Comparison of ENCODE assay signal across 26 cellular contexts in the genomic region with DNA sequence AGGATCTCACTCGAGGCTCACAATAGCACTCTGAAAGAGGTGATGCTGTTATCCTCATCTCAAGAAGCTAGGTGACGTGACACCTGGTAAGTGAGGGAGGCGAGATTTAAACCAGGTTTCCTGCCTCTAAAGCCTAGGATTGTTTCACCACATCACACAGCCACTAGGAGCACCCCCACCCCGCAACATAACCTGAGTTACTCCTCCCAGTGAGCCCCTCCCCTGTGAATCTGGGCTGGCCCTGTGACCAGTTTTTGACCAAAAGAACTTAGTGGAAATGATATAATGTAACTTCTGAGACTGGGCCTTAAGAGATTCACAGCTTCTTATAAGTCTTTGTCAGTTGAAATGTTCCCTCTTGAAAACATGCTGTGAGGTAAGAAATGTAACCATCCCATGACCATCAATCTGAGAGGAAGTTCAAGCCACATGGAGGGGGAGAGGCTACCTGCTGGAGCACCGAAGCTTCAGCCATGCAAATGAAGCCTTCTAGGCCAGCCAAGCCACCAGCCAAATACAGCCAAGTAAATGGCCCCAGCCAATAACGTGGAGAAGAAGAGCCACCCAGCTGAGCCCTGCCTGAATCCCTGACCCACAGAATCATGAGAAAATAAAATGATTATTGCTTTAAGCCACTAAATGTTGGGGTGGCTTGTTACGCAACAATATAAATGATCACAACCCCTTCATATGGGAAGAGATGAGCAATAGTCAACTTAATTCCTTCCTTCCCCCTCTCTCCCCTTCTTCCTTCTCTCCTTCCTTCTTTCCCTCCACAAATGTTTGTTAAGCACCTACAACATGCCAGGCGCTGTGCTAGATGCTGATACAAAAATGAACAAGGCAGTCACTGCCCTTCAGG.
"Had no signal": no experiment of that assay in that cellular context is flagged by ENCODE, and none has a peak within 500 bp of the region (broad histone marks: within the 10 kb centered on the region; RNA-seq: fewer than 3 reads in every experiment).

No MANE protein-coding gene starts in this region.

- H3K36me3 Mint-ChIP-seq: mesothelial cell of epicardium; natural killer cell treated with Interleukin-12 subunit alpha and Interleukin-12 subunit beta and Interleukin-15 and Interleukin-18, amount 100 ng/mL, for 72 hours; stimulated activated effector memory CD8-positive, alpha-beta T cell treated with anti-CD3 and anti-CD28 coated beads, Interleukin-12 subunit alpha, Interleukin-12 subunit beta, amount 100 ng/mL, for 72 hours had no signal

- H3K4me3 ChIP-seq: gastrocnemius medialis, lung, mucosa of descending colon, prostate gland, right atrium auricular region, sigmoid colon, stomach, thyroid gland had no signal

- H3K4me1 Mint-ChIP-seq: endodermal cell, neural crest cell had no signal

- ATAC-seq: esophagus mucosa; gastrocnemius medialis; left lobe of liver; mucosa of descending colon; natural killer cell treated with Interleukin-12 subunit alpha and Interleukin-12 subunit beta and Interleukin-15 and Interleukin-18, amount 100 ng/mL, for 72 hours; stimulated activated effector memory CD8-positive, alpha-beta T cell treated with anti-CD3 and anti-CD28 coated beads, Interleukin-12 subunit alpha, Interleukin-12 subunit beta, amount 100 ng/mL, for 72 hours had no signal

- H3K36me3 ChIP-seq: gastrocnemius medialis, prostate gland, right atrium auricular region, sigmoid colon, stomach, thyroid gland had no signal

- H3K4me1 ChIP-seq: prostate gland, stomach had no signal

- DNase-seq: effector CD8-positive, alpha-beta T cell; endodermal cell; foreskin fibroblast; gastrocnemius medialis; kidney; mucosa of descending colon; naive B cell; sigmoid colon; stimulated activated CD4-positive, alpha-beta T cell treated with anti-CD3 and anti-CD28 coated beads, Interleukin-2, amount 100 ng/mL, for 24 hours; stimulated activated CD4-positive, alpha-beta T cell treated with anti-CD3 and anti-CD28 coated beads, Interleukin-4, amount 100 ng/mL, for 24 hours; stimulated activated naive CD4-positive, alpha-beta T cell treated with Interleukin-2 at 50 U/mL for 16 hours; stomach; thyroid gland; trophoblast cell had no signal

- H3K27me3 ChIP-seq: gastrocnemius medialis, right atrium auricular region, sigmoid colon, stomach, thyroid gland had no signal

- H3K27ac Mint-ChIP-seq: dendritic cell treated with granulocyte-macrophage colony-stimulating factor and Interleukin-4, amounts not matched to agents 40 ng/mL and 50 ng/mL, for 4 days; endodermal cell; memory B cell; mesothelial cell of epicardium; natural killer cell treated with Interleukin-12 subunit alpha and Interleukin-12 subunit beta and Interleukin-15 and Interleukin-18, amount 100 ng/mL, for 72 hours; stimulated activated effector memory CD8-positive, alpha-beta T cell treated with anti-CD3 and anti-CD28 coated beads, Interleukin-12 subunit alpha, Interleukin-12 subunit beta, amount 100 ng/mL, for 72 hours had no signal

- H3K27ac ChIP-seq: epithelial cell of prostate, gastrocnemius medialis, prostate gland, right atrium auricular region, sigmoid colon, stomach, thyroid gland had no signal

- H3K4me3 Mint-ChIP-seq: dendritic cell treated with granulocyte-macrophage colony-stimulating factor and Interleukin-4, amounts not matched to agents 40 ng/mL and 50 ng/mL, for 4 days; endodermal cell; memory B cell; mesothelial cell of epicardium; naive B cell; natural killer cell treated with Interleukin-12 subunit alpha and Interleukin-12 subunit beta and Interleukin-15 and Interleukin-18, amount 100 ng/mL, for 72 hours; neural crest cell; stimulated activated effector memory CD8-positive, alpha-beta T cell treated with anti-CD3 and anti-CD28 coated beads, Interleukin-12 subunit alpha, Interleukin-12 subunit beta, amount 100 ng/mL, for 72 hours had no signal

- H3K9me3 Mint-ChIP-seq: natural killer cell treated with Interleukin-12 subunit alpha and Interleukin-12 subunit beta and Interleukin-15 and Interleukin-18, amount 100 ng/mL, for 72 hours; stimulated activated effector memory CD8-positive, alpha-beta T cell treated with anti-CD3 and anti-CD28 coated beads, Interleukin-12 subunit alpha, Interleukin-12 subunit beta, amount 100 ng/mL, for 72 hours had no signal

- H3K9me3 ChIP-seq: mucosa of descending colon, prostate gland, thyroid gland had no signal

- H3K27me3 Mint-ChIP-seq: dendritic cell treated with granulocyte-macrophage colony-stimulating factor and Interleukin-4, amounts not matched to agents 40 ng/mL and 50 ng/mL, for 4 days had no signal
